8 cellular contexts compared by ENCODE assay signal in the genomic region with DNA sequence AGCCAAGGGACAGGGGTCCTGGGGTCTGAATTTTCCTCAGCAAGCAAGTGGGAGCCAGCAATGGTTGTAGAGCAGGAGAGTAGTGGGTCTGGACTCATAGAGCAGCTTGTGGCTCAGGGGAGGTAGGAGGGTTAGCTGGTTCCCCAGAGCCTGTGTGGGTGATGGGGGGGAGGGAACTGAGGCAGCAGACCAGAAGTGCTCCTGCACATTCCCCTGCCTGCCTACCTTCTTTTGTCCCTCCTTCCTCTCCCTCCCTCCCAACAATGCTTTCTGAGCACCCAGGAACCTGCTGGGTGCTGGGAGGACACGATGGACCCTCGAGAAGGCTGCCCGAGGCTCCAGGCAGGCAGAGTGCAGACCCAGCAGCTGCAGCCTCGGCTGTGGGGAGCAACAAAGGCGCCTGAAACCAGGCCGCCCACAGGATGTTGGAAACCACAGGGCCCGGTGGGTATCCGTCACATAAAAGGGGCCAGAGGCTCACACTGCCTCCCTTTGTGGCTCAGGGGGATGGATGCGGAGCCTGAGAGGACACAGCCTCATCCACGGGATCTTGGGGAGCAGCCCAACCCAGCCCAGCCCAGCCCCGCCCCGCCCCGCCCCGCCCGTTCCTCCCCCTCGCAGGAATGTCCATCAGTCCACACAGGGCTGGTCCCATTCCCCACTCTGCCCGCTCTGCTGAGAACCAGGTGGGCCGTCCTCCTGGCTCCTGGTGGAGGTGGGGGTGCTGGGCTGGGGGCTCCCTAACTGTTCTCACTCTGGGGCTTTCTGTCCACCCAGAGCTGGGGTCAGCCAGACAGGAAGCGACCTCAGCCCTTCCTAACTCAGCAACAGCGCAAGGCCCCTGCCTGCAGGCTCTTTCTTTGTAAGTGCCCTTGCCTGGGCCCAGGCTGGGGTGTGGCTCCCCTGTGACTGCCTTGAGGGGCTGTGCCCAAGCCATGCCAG. TPM values are rescaled to one million over a fixed set of nuclear protein-coding genes. Genes with fewer than 3 reads are reported as not detected.
DNase-seq lines count a peak whose midpoint lies in the region; ATAC-seq, FAIRE-seq and TF ChIP-seq lines count a peak whose summit lies in the region.

No MANE protein-coding gene starts in this region.

- FAIRE-seq in bronchial epithelial cell (lab: Jason Lieb, UNC): peak; percentile 32

- H3K9me3 Mint-ChIP-seq in T-cell: no peaks in the 10 kb centered on the region

- ATAC-seq in HG02938 (IDR thresholded peaks at IDR 0.05; ENCODE audit: unreplicated experiment) (peak; percentile 62), T-cell (replicated peaks in 1 of 4) (peak; percentile 44 to 69 (median 60))

- H3K27ac ChIP-seq in tibial artery: no peak overlapping the region

- H3K4me3 Mint-ChIP-seq in T-cell: peak overlapping the region; percentile 98 to 100 (median 98)

- H3K4me1 Mint-ChIP-seq in T-cell: peaks cover 46 to 57% (median 54%) of the 10 kb centered on the region in 3 donors

- H3K4me3 ChIP-seq in bronchial epithelial cell (ENCODE audit: low read depth, low read length) (no peak overlapping the region), tibial artery (no peak overlapping the region)

- peak overlapping the region; percentile 97 for H3K27ac Mint-ChIP-seq in T-cell

- CTCF ChIA-PET in T-cell (lab: Charles Lee): no interaction called here

- peaks cover 0 to 8% (median 3%) of the 10 kb centered on the region in 4 donors for H3K4me1 ChIP-seq in tibial artery

- TF ChIP-seq CTCF in bronchial epithelial cell (IDR thresholded peaks at IDR 0.05; ENCODE audit: insufficient read depth, low read length, severe bottlenecking) (no peak), tibial artery (IDR thresholded peaks at IDR 0.05) (no peak)

- no peaks in the 10 kb centered on the region for H3K9me3 ChIP-seq in tibial artery

- H3K27me3 Mint-ChIP-seq in T-cell: no peaks in the 10 kb centered on the region

- DNase-seq in T-cell: peak in 31 of 34 experiments; percentile 15 to 64 (median 42)
- no peak for DNase-seq in bronchial epithelial cell (ENCODE audit: low read depth)
- peak; percentile 23 to 30 for DNase-seq in stimulated activated CD8-positive, alpha-beta memory T cell treated with anti-CD3 and anti-CD28 coated beads, Interleukin-15, amount 100 ng/mL, for 4 hours (ENCODE audit: low read depth in 2 of 2)
- no peak for DNase-seq in SHP77 (lab: John Stamatoyannopoulos, UW)
- DNase-seq in tibial artery: no peak
- DNase-seq in T1000 (lab: John Stamatoyannopoulos, UW): no peak

- peaks cover 5% of the 10 kb centered on the region for H3K36me3 Mint-ChIP-seq in T-cell

- POLR2A ChIA-PET in T-cell (lab: Charles Lee): no interaction called here

- H3K36me3 ChIP-seq in bronchial epithelial cell (ENCODE audit: control insufficient read depth, insufficient read depth, low read length) (no peaks in the 10 kb centered on the region), tibial artery (peaks cover 6 to 21% (median 12%) of the 10 kb centered on the region in 3 donors)

- H3K27me3 ChIP-seq in bronchial epithelial cell (ENCODE audit: control insufficient read depth, insufficient read depth, low read length): no peaks in the 10 kb centered on the region
- H3K27me3 ChIP-seq in tibial artery: peaks cover 0 to 27% of the 10 kb centered on the region in 2 donors

- intact Hi-C loops in tibial artery (cut with DNase I; ENCODE audit: low total_unique reads): no loop called here

- TF ChIP-seq POLR2A in GM18526 (IDR thresholded peaks at IDR 0.05; ENCODE audit: extremely low read depth, insufficient read length): peak; percentile 39

RNA-seq across cellular contexts. Expression of a gene that starts 1.7 kb away (rescaled TPM):
- 100 to 1,000 TPM in 3 of 5 donors, 10 to 100 TPM in 2; 75.6 to 178 (median 160) TPM for total RNA-seq in T-cell
- not detected in 2 replicates for total RNA-seq in bronchial epithelial cell

RNA-seq across cellular contexts. Expression of a gene that starts 32.5 kb away (rescaled TPM):
- total RNA-seq in T-cell (1 to 10 TPM; 6.3 to 9.4 (median 8.5) TPM), bronchial epithelial cell (1.3 and 2.4 TPM in 2 replicates)

Comparison
In these comparisons a context has a peak if more than half of its experiments do, and no peak if none do; other contexts are left out.
1. DNase-seq: peak in T-cell (31 of 34) and stimulated activated CD8-positive, alpha-beta memory T cell treated with anti-CD3 and anti-CD28 coated beads, Interleukin-15, amount 100 ng/mL, for 4 hours (2 of 2); none in bronchial epithelial cell (single experiment), SHP77 (0 of 2), tibial artery (0 of 2) and T1000 (single experiment).
2. RNA of a gene that starts 1.7 kb away (total RNA-seq): 75.6 to 178 TPM in T-cell; not detected in bronchial epithelial cell; every median in the first group is over 10 times any median in the second.